Comparison of ENCODE assay signal across 21 cellular contexts in genomic region chr12:130506844-130507243, GRCh38.
DNase-seq lines count a peak whose midpoint lies in the region; ATAC-seq, FAIRE-seq and TF ChIP-seq lines count a peak whose summit lies in the region.
"Had no signal": no experiment of that assay in that cellular context is flagged by ENCODE, and none has a peak within 500 bp of the region (broad histone marks: within the 10 kb centered on the region; RNA-seq: fewer than 3 reads in every experiment).

No MANE protein-coding gene starts in this region.

- BruUV-seq in HCT116 (replicated peaks; lab: Mats Ljungman, UMichigan) = no TSS peak
- no TSS peak for BruUV-seq in OCI-LY7 (replicated peaks; lab: Mats Ljungman, UMichigan)
- BruUV-seq in K562 (replicated peaks; lab: Mats Ljungman, UMichigan) = no TSS peak

- WGBS in A549 (ENCODE audit: missing lambda C conversion rate) = 0% methylated on average over 4 of the region's 4 CpGs
- WGBS in K562 (ENCODE audit: insufficient coverage, low coverage, missing lambda C conversion rate) = 2% methylated on average over 4 of the region's 4 CpGs

- in situ Hi-C loops in K562 (cut with MboI) = no loop called here

- no peak overlapping the region for H2AFZ ChIP-seq in HCT116 (ENCODE audit: low read depth, low read length, poor library complexity, severe bottlenecking)
- peak overlapping the region; percentile 61 for H2AFZ ChIP-seq in OCI-LY7 (ENCODE audit: low read length)
- H2AFZ ChIP-seq in K562 (ENCODE audit: low read depth, low read length) = no peak overlapping the region
- H2AFZ ChIP-seq: GM23248 had no signal

- H3K9me1 ChIP-seq in K562 (ENCODE audit: control insufficient read depth, insufficient read depth, low read length) = no peaks in the 10 kb centered on the region

- no peaks in the 10 kb centered on the region for H3K9me2 ChIP-seq in HCT116 (ENCODE audit: insufficient read depth)
- no peaks in the 10 kb centered on the region for H3K9me2 ChIP-seq in OCI-LY7 (ENCODE audit: insufficient read depth, low read length)

- no peak for TF ChIP-seq RAD21 in A549 (conservative IDR thresholded peaks at IDR 0.05 in 1 of 2, IDR thresholded peaks at IDR 0.05 in 1 of 2)
- TF ChIP-seq RAD21 in HCT116 (IDR thresholded peaks at IDR 0.05; ENCODE audit: low read depth) = no peak
- no peak for TF ChIP-seq RAD21 in K562 (CRISPR knock-in tag; conservative IDR thresholded peaks at IDR 0.05 in 1 of 2, IDR thresholded peaks at IDR 0.05 in 1 of 2)

- CTCF ChIA-PET in A549 (lab: Yijun Ruan, JAX) = interaction anchor here (1.0 kb wide), 1 partner anchor 15 kb away, joined by 3 read pairs; no protein-coding TSS in a partner anchor
- CTCF ChIA-PET in HCT116 (lab: Charles Lee) = no interaction called here
- CTCF ChIA-PET in OCI-LY7 (lab: Charles Lee; ENCODE audit: unreplicated experiment) = no interaction called here
- CTCF ChIA-PET in K562 (lab: Yijun Ruan, JAX; ENCODE audit: low intra/inter-chr PET ratio) = no interaction called here

- RAD21 ChIA-PET in HCT116 (lab: Charles Lee; ENCODE audit: low non-redundant PET in 1 of 2, low total read pairs in 2 of 2, uncharacterized antibody in 2 of 2, unreplicated experiment in 2 of 2) = no interaction called here

- intact Hi-C loops in HCT116 (cut with micrococcal nuclease) (no loop called here), OCI-LY7 (cut with micrococcal nuclease; ENCODE audit: unreplicated experiment) (no loop called here), K562 (cut with micrococcal nuclease) (no loop called here), lower lobe of right lung (cut with DNase I) (no loop called here)

- TF ChIP-seq CTCF in A549 (IDR thresholded peaks at IDR 0.05) = no peak
- TF ChIP-seq CTCF in HCT116 (IDR thresholded peaks at IDR 0.05 in 2 of 3, conservative IDR thresholded peaks at IDR 0.05 in 1 of 3; ENCODE audit: borderline replicate concordance in 1 of 3, insufficient read depth in 1 of 3, low read depth in 2 of 3, low read length in 2 of 3) = no peak
- TF ChIP-seq CTCF in OCI-LY7 (conservative IDR thresholded peaks at IDR 0.05; ENCODE audit: low read length) = no peak
- no peak for TF ChIP-seq CTCF in K562 (IDR thresholded peaks at IDR 0.05 in 2 of 3, conservative IDR thresholded peaks at IDR 0.05 in 1 of 3; ENCODE audit: insufficient read depth in 2 of 3, low read depth in 1 of 3, low read length in 3 of 3)
- no peak for TF ChIP-seq CTCF in Peyer's patch (IDR thresholded peaks at IDR 0.05)
- no peak for TF ChIP-seq CTCF in lower lobe of right lung (IDR thresholded peaks at IDR 0.05)

- TF ChIP-seq EP300 in A549 (IDR thresholded peaks at IDR 0.05) = no peak
- TF ChIP-seq EP300 in K562 (IDR thresholded peaks at IDR 0.05; ENCODE audit: low read length) = no peak

- H3K4me1 ChIP-seq in A549 (no peaks in the 10 kb centered on the region), HCT116 (ENCODE audit: control insufficient read depth in 1 of 2, insufficient read depth in 2 of 2, low read length in 2 of 2) (no peaks in the 10 kb centered on the region), OCI-LY7 (ENCODE audit: insufficient read depth, low read length, poor library complexity, severe bottlenecking) (no peaks in the 10 kb centered on the region), K562 (replicated peaks in 1 of 2; ENCODE audit: control insufficient read depth in 2 of 2, insufficient read depth in 2 of 2, low read length in 2 of 2) (no peaks in the 10 kb centered on the region), Peyer's patch (no peaks in the 10 kb centered on the region), lower lobe of right lung (no peaks in the 10 kb centered on the region)

- H3K27ac ChIP-seq in A549 = no peak overlapping the region
- no peak overlapping the region for H3K27ac ChIP-seq in HCT116 (ENCODE audit: low read depth, low read length)
- no peak overlapping the region for H3K27ac ChIP-seq in OCI-LY7 (ENCODE audit: low read depth, low read length, poor library complexity, severe bottlenecking)
- H3K27ac ChIP-seq in K562 (ENCODE audit: extremely low read depth, low read depth, low read length) = no peak overlapping the region
- no peak overlapping the region for H3K27ac ChIP-seq in Peyer's patch
- no peak overlapping the region for H3K27ac ChIP-seq in lower lobe of right lung
- H3K27ac ChIP-seq: GM23248 had no signal

- TF ChIP-seq POLR2A in A549 (IDR thresholded peaks at IDR 0.05; ENCODE audit: low read length) = no peak
- no peak for TF ChIP-seq POLR2A in HCT116 (IDR thresholded peaks at IDR 0.05; ENCODE audit: borderline replicate concordance, extremely low read depth, insufficient read depth, insufficient read length)
- TF ChIP-seq POLR2A in K562 (conservative IDR thresholded peaks at IDR 0.05) = no peak
- no peak for TF ChIP-seq POLR2A in Peyer's patch (IDR thresholded peaks at IDR 0.05)

- DNase-seq in A549 (ENCODE audit: low read depth in 1 of 2, low spot score in 1 of 2) (peak; percentile 19 to 53), HCT116 (ENCODE audit: low read depth, low spot score) (no peak), OCI-LY7 (ENCODE audit: low spot score) (peak; percentile 3), K562 (ENCODE audit: extremely low read depth in 1 of 4, low spot score in 3 of 4) (peak; percentile 12 to 54 (median 50)), Peyer's patch (no peak), NCI-H1092 (lab: John Stamatoyannopoulos, UW) (no peak), lower lobe of right lung (no peak)
- DNase-seq: Calu3; CD4-positive, alpha-beta T cell; DMS53; GM23248; HCEC 1CT; MG63; NCI-H1105; NCI-H2081; NCI-H446 treated with DMSO at 0.1 percent for 48 hours; NCI-H69; NK-92 treated with Interleukin-12 subunit alpha and Interleukin-12 subunit beta, amount 100 ng/mL, for 24 hours; RPMI8226; SHP77 treated with DMSO at 0.1 percent for 48 hours had no signal

- no peak overlapping the region for H3K4me3 ChIP-seq in A549
- H3K4me3 ChIP-seq in HCT116 (replicated peaks in 1 of 2; ENCODE audit: low read depth in 1 of 2, low read length in 2 of 2) = no peak overlapping the region
- no peak overlapping the region for H3K4me3 ChIP-seq in OCI-LY7 (ENCODE audit: low read depth, low read length, poor library complexity, severe bottlenecking)
- no peak overlapping the region for H3K4me3 ChIP-seq in K562
- H3K4me3 ChIP-seq in Peyer's patch = no peak overlapping the region
- H3K4me3 ChIP-seq in lower lobe of right lung = no peak overlapping the region
- H3K4me3 ChIP-seq: GM23248, MG63 had no signal

- H3K79me2 ChIP-seq in HCT116 (ENCODE audit: insufficient read depth, low read length) (no peaks in the 10 kb centered on the region), OCI-LY7 (ENCODE audit: insufficient read depth, low read depth, low read length) (no peaks in the 10 kb centered on the region), K562 (ENCODE audit: control insufficient read depth, insufficient read depth, low read length) (no peaks in the 10 kb centered on the region)

- no peak overlapping the region for H3K4me2 ChIP-seq in A549
- no peak overlapping the region for H3K4me2 ChIP-seq in HCT116 (ENCODE audit: low read length)
- no peak overlapping the region for H3K4me2 ChIP-seq in OCI-LY7 (ENCODE audit: low read length)
- H3K4me2 ChIP-seq in K562 (ENCODE audit: insufficient read depth, low read length) = peak overlapping the region; percentile 1; the same call in 1 of the 2 replicates

- ATAC-seq in A549 (peak in 1 of 2 experiments; percentile 74; a peak in 3 of 6 replicates), HCT116 (0 out of 2 replicates have a peak, but pooled peaks have one; percentile 32), K562 (peak; percentile 85), GM21529 (IDR thresholded peaks at IDR 0.05; ENCODE audit: unreplicated experiment) (no peak), lower lobe of right lung (no peak)

- no peak overlapping the region for H3K9ac ChIP-seq in HCT116 (ENCODE audit: low read length)
- H3K9ac ChIP-seq in K562 (ENCODE audit: insufficient read depth in 1 of 2, low read depth in 2 of 2, low read length in 2 of 2) = no peak overlapping the region
- H3K9ac ChIP-seq: GM23248 had no signal

- no peaks in the 10 kb centered on the region for H3K9me3 ChIP-seq in A549
- H3K9me3 ChIP-seq in HCT116 (ENCODE audit: control insufficient read depth in 1 of 2, insufficient read depth in 1 of 2, low read depth in 1 of 2, low read length in 2 of 2) = no peaks in the 10 kb centered on the region
- H3K9me3 ChIP-seq in OCI-LY7 (ENCODE audit: low read length) = no peaks in the 10 kb centered on the region; the same call in 1 of the 2 replicates
- no peaks in the 10 kb centered on the region for H3K9me3 ChIP-seq in K562 (replicated peaks; ENCODE audit: control insufficient read depth, insufficient read depth, low read depth, low read length)
- H3K9me3 ChIP-seq in Peyer's patch = no peaks in the 10 kb centered on the region
- no peaks in the 10 kb centered on the region for H3K9me3 ChIP-seq in lower lobe of right lung
- H3K9me3 ChIP-seq: MG63 had no signal

- H4K20me1 ChIP-seq in HCT116 (ENCODE audit: insufficient read depth) (no peaks in the 10 kb centered on the region), OCI-LY7 (ENCODE audit: insufficient read depth, low read length) (no peaks in the 10 kb centered on the region), K562 (replicated peaks; ENCODE audit: control insufficient read depth, insufficient read depth, low read length) (no peaks in the 10 kb centered on the region)

- H3K27me3 ChIP-seq in HCT116 (ENCODE audit: insufficient read depth, low read length) (no peaks in the 10 kb centered on the region), K562 (ENCODE audit: control insufficient read depth in 2 of 2, insufficient read depth in 2 of 2, low read length in 2 of 2) (peaks cover 2 to 17% of the 10 kb centered on the region in 2 experiments; a peak in 2 of 5 replicates), Peyer's patch (no peaks in the 10 kb centered on the region), lower lobe of right lung (ENCODE audit: low read depth) (no peaks in the 10 kb centered on the region)
- H3K27me3 ChIP-seq: MG63 had no signal

- POLR2A ChIA-PET in A549 (lab: Yijun Ruan, JAX) (no interaction called here), HCT116 (lab: Charles Lee) (no interaction called here), OCI-LY7 (lab: Charles Lee) (no interaction called here), K562 (lab: Yijun Ruan, JAX) (no interaction called here)

- no peaks in the 10 kb centered on the region for H3K36me3 ChIP-seq in HCT116 (ENCODE audit: control insufficient read depth in 1 of 2, insufficient read depth in 2 of 2, low read length in 2 of 2)
- H3K36me3 ChIP-seq in OCI-LY7 (ENCODE audit: insufficient read depth, low read length) = no peaks in the 10 kb centered on the region
- no peaks in the 10 kb centered on the region for H3K36me3 ChIP-seq in K562 (ENCODE audit: control insufficient read depth, insufficient read depth, low read length)
- no peaks in the 10 kb centered on the region for H3K36me3 ChIP-seq in Peyer's patch
- H3K36me3 ChIP-seq in lower lobe of right lung = no peaks in the 10 kb centered on the region
- H3K36me3 ChIP-seq: MG63 had no signal

- FAIRE-seq in A549 (lab: Jason Lieb, UNC) = no peak
- no peak for FAIRE-seq in K562 (lab: Jason Lieb, UNC)

TF ChIP-seq in A549, 52 proteins besides CTCF, POLR2A, EP300 and RAD21 (continues in another document):
- TF ChIP-seq ZSCAN20 (CRISPR knock-in tag; IDR thresholded peaks at IDR 0.05) = no peak

TF ChIP-seq in K562, 482 proteins besides CTCF, POLR2A, EP300 and RAD21 (continues in another document):
- TF ChIP-seq FOS (IDR thresholded peaks at IDR 0.05; ENCODE audit: extremely low read depth, insufficient read length) (peak; percentile 50), SMAD3 (CRISPR knock-in tag; conservative IDR thresholded peaks at IDR 0.05) (no peak), ZNF780A (CRISPR knock-in tag; IDR thresholded peaks at IDR 0.05) (no peak), SRF (CRISPR knock-in tag; IDR thresholded peaks at IDR 0.05) (no peak)

Comparison
In these comparisons a context has a peak if more than half of its experiments do, and no peak if none do; other contexts are left out.
1. ATAC-seq: peak in HCT116 (single experiment) and K562 (single experiment); none in GM21529 (single experiment) and lower lobe of right lung (0 of 2).
2. DNase-seq: peak in A549 (2 of 2), OCI-LY7 (single experiment) and K562 (4 of 4); none in HCT116 (single experiment), Peyer's patch (0 of 3), NCI-H1092 (single experiment) and lower lobe of right lung (single experiment).
3. Of the 35 proteins assayed by ChIP-seq in both K562 and A549: peak only in K562: none; only in A549: none; in both: USF2; in neither: 34.